In the genomic region with DNA sequence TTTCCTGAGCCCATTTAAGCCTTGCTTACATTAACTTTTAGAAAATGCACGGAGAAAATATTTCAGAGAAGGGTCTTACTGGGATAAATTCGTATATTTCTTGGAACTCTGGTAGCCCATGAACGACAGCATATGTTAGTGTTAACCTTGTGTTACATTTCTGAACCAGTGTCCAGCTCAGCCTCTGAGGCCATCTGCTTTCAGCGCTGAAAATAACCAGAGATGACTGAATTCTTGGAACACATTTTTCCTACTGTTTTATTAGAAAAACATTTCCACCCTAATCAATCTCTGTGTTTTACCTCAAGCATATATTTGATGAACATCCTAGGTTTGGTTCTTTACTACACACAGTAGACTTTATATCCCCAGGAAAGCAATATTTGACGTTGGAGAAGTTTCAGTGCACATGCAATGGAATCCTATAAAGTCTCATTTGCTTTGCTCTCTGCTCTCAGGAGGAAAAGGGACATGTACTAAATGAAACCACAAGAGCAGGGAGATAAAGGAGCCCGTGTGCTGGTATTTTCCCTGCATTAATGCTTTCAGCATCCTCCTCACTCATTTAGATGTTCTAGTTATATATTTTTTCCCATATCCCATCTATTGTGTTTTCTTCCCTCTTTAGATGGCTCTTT, we compare ENCODE assay signal across 11 cellular contexts.
DNase-seq lines count a peak whose midpoint lies in the region; ATAC-seq and TF ChIP-seq lines count a peak whose summit lies in the region.
"Had no signal": no experiment of that assay in that cellular context is flagged by ENCODE, and none has a peak within 500 bp of the region (broad histone marks: within the 10 kb centered on the region; RNA-seq: fewer than 3 reads in every experiment).

No MANE protein-coding gene starts in this region.

- H3K36me3 ChIP-seq in adrenal gland (replicated peaks in 1 of 2): no peaks in the 10 kb centered on the region
- no peaks in the 10 kb centered on the region for H3K36me3 ChIP-seq in cardiac muscle cell

- H3K4me1 ChIP-seq in adrenal gland (replicated peaks in 1 of 2): peaks cover 19 to 35% of the 10 kb centered on the region in 2 donors
- H3K4me1 ChIP-seq in cardiac muscle cell (ENCODE audit: low read depth): peaks cover 9% of the 10 kb centered on the region

- TF ChIP-seq POLR2A in adrenal gland (IDR thresholded peaks at IDR 0.05): no peak

- peak overlapping the region in 1 of 4 donors; percentile 30 for H3K4me3 ChIP-seq in adrenal gland
- H3K4me3 ChIP-seq in cardiac muscle cell: no peak overlapping the region

- in situ Hi-C loops in GM13976 (cut with MboI; ENCODE audit: low sequenced_read_pairs, unreplicated experiment): no loop called here

- TF ChIP-seq CTCF in adrenal gland (IDR thresholded peaks at IDR 0.05) (no peak), cardiac muscle cell (IDR thresholded peaks at IDR 0.05; ENCODE audit: low read depth, low read length) (no peak), GM13976 (IDR thresholded peaks at IDR 0.05; ENCODE audit: borderline replicate concordance, control extremely low read depth, extremely low read depth, insufficient read depth, missing control alignments) (no peak)

- H3K9me3 ChIP-seq in adrenal gland (replicated peaks in 1 of 3) (peaks cover 0 to 4% (median 0%) of the 10 kb centered on the region in 3 donors), cardiac muscle cell (ENCODE audit: low read depth) (no peaks in the 10 kb centered on the region)

- H3K27me3 ChIP-seq in adrenal gland (no peaks in the 10 kb centered on the region), cardiac muscle cell (no peaks in the 10 kb centered on the region)

- ATAC-seq in GM18873 (IDR thresholded peaks at IDR 0.05; ENCODE audit: low FRiP score, unreplicated experiment): no peak
- ATAC-seq: T-cell had no signal

- peak overlapping the region in 3 of 5 donors; percentile 3 to 45 (median 37) for H3K27ac ChIP-seq in adrenal gland
- H3K27ac ChIP-seq in cardiac muscle cell: no peak overlapping the region

- intact Hi-C loops in adrenal gland (cut with DNase I): no loop called here

- 50 to 56% (median 52%) methylated on average over 6 of the region's 6 CpGs for WGBS in adrenal gland, 4 donors

- peak; percentile 87 for DNase-seq in DMS114 treated with DMSO at 0.1 percent for 48 hours (lab: John Stamatoyannopoulos, UW; ENCODE audit: unreplicated experiment)
- no peak for DNase-seq in adrenal gland
- DNase-seq in cardiac muscle cell (ENCODE audit: low read depth in 1 of 2, low spot score in 1 of 2): peak; percentile 4 to 56
- peak; percentile 24 for DNase-seq in pons (ENCODE audit: low spot score)
- DNase-seq in activated effector memory CD4-positive, alpha-beta T cell treated with Interleukin-2 at 50 U/mL for 16 hours: no peak
- DNase-seq in activated CD8-positive, alpha-beta memory T cell treated with anti-CD3 and anti-CD28 coated beads for 24 hours: no peak
- DNase-seq in GM13976 (ENCODE audit: low spot score): no peak
- DNase-seq: islet precursor cell, NCI-H524 treated with DMSO at 0.1 percent for 48 hours, T-cell had no signal

Comparison
In these comparisons a context has a peak if more than half of its experiments do, and no peak if none do; other contexts are left out.
1. DNase-seq: peak in DMS114 treated with DMSO at 0.1 percent for 48 hours (single experiment), cardiac muscle cell (2 of 2) and pons (single experiment); none in adrenal gland (0 of 7), activated effector memory CD4-positive, alpha-beta T cell treated with Interleukin-2 at 50 U/mL for 16 hours (single experiment), activated CD8-positive, alpha-beta memory T cell treated with anti-CD3 and anti-CD28 coated beads for 24 hours (single experiment) and GM13976 (single experiment).